30 cellular contexts compared by ENCODE assay signal in genomic region chrX:34632404-34632803, GRCh38. TPM values are rescaled to one million over a fixed set of nuclear protein-coding genes. Genes with fewer than 3 reads are reported as not detected.
"Had no signal": no experiment of that assay in that cellular context is flagged by ENCODE, and none has a peak within 500 bp of the region (broad histone marks: within the 10 kb centered on the region; RNA-seq: fewer than 3 reads in every experiment).

No MANE protein-coding gene starts in this region.

- H3K4me3 Mint-ChIP-seq: activated CD4-positive, alpha-beta memory T cell treated with anti-CD3 and anti-CD28 coated beads, Interleukin-2, amount 10 ng/mL, durations not matched to agents 7 days and 5 days; activated CD4-positive, alpha-beta T cell treated with anti-CD3 and anti-CD28 coated beads, Interleukin-2, amount 10 ng/mL, durations not matched to agents 7 days and 5 days; activated naive CD4-positive, alpha-beta T cell treated with anti-CD3 and anti-CD28 coated beads, Interleukin-2, amount 50 U/mL, for 24 hours; activated naive CD8-positive, alpha-beta T cell treated with anti-CD3 and anti-CD28 coated beads, Interleukin-2, amount 50 U/mL, for 24 hours; activated T-cell treated with anti-CD3 and anti-CD28 coated beads, Interleukin-2, amount 50 U/mL, for 4 hours; activated T-helper 17 cell treated with anti-CD3 and anti-CD28 coated beads, Interleukin-2, amount 50 U/mL, for 72 hours; effector memory CD8-positive, alpha-beta T cell; nephron progenitor cell had no signal

- H3K4me3 ChIP-seq: cardiac muscle cell, gastrocnemius medialis, pancreas, prostate gland, spleen, suprapubic skin, tibial artery, upper lobe of right lung had no signal

- H3K36me3 Mint-ChIP-seq: activated naive CD4-positive, alpha-beta T cell treated with anti-CD3 and anti-CD28 coated beads, Interleukin-2, amount 50 U/mL, for 24 hours had no signal

- H3K9me3 ChIP-seq: gastrocnemius medialis, neutrophil, pancreas, prostate gland, spleen, suprapubic skin, tibial artery, upper lobe of right lung had no signal

- H3K27ac Mint-ChIP-seq: activated CD4-positive, alpha-beta memory T cell treated with anti-CD3 and anti-CD28 coated beads, Interleukin-2, amount 10 ng/mL, durations not matched to agents 7 days and 5 days; activated CD4-positive, alpha-beta T cell treated with anti-CD3 and anti-CD28 coated beads, Interleukin-2, amount 10 ng/mL, durations not matched to agents 7 days and 5 days; activated naive CD4-positive, alpha-beta T cell treated with anti-CD3 and anti-CD28 coated beads, Interleukin-2, amount 50 U/mL, for 24 hours; activated naive CD8-positive, alpha-beta T cell treated with anti-CD3 and anti-CD28 coated beads, Interleukin-2, amount 50 U/mL, for 24 hours; activated T-helper 17 cell treated with anti-CD3 and anti-CD28 coated beads, Interleukin-2, amount 50 U/mL, for 72 hours; effector memory CD8-positive, alpha-beta T cell had no signal

- ATAC-seq: activated CD4-positive, CD25-positive, alpha-beta regulatory T cell treated with anti-CD3 and anti-CD28 coated beads, Interleukin-2, amount 50 U/mL, for 24 hours; activated naive CD8-positive, alpha-beta T cell treated with anti-CD3 and anti-CD28 coated beads, Interleukin-2, amount 50 U/mL, for 24 hours; activated T-cell treated with anti-CD3 and anti-CD28 coated beads, Interleukin-2, amount 50 U/mL, for 4 hours; activated T-helper 17 cell treated with anti-CD3 and anti-CD28 coated beads, Interleukin-2, amount 50 U/mL, for 72 hours; effector memory CD8-positive, alpha-beta T cell; gastrocnemius medialis; left cardiac atrium; pancreas; upper lobe of right lung had no signal

- H3K36me3 ChIP-seq: cardiac muscle cell, gastrocnemius medialis, neutrophil, pancreas, prostate gland, spleen, suprapubic skin, tibial artery, upper lobe of right lung, WERI-Rb-1 had no signal

- H3K27me3 Mint-ChIP-seq: activated CD4-positive, alpha-beta memory T cell treated with anti-CD3 and anti-CD28 coated beads, Interleukin-2, amount 10 ng/mL, durations not matched to agents 7 days and 5 days; activated CD4-positive, alpha-beta T cell treated with anti-CD3 and anti-CD28 coated beads, Interleukin-2, amount 10 ng/mL, durations not matched to agents 7 days and 5 days; activated naive CD4-positive, alpha-beta T cell treated with anti-CD3 and anti-CD28 coated beads, Interleukin-2, amount 50 U/mL, for 24 hours; activated naive CD8-positive, alpha-beta T cell treated with anti-CD3 and anti-CD28 coated beads, Interleukin-2, amount 50 U/mL, for 24 hours; activated T-helper 17 cell treated with anti-CD3 and anti-CD28 coated beads, Interleukin-2, amount 50 U/mL, for 72 hours; effector memory CD8-positive, alpha-beta T cell had no signal

- H3K4me1 Mint-ChIP-seq: activated CD4-positive, alpha-beta memory T cell treated with anti-CD3 and anti-CD28 coated beads, Interleukin-2, amount 10 ng/mL, durations not matched to agents 7 days and 5 days; activated CD4-positive, alpha-beta T cell treated with anti-CD3 and anti-CD28 coated beads, Interleukin-2, amount 10 ng/mL, durations not matched to agents 7 days and 5 days; activated naive CD4-positive, alpha-beta T cell treated with anti-CD3 and anti-CD28 coated beads, Interleukin-2, amount 50 U/mL, for 24 hours; activated naive CD8-positive, alpha-beta T cell treated with anti-CD3 and anti-CD28 coated beads, Interleukin-2, amount 50 U/mL, for 24 hours; activated T-helper 17 cell treated with anti-CD3 and anti-CD28 coated beads, Interleukin-2, amount 50 U/mL, for 72 hours had no signal

- DNase-seq: activated CD4-positive, alpha-beta memory T cell treated with anti-CD3 and anti-CD28 coated beads, Interleukin-2, amount 10 ng/mL, durations not matched to agents 7 days and 5 days; activated CD4-positive, alpha-beta T cell treated with anti-CD3 and anti-CD28 coated beads, Interleukin-2, amount 10 ng/mL, durations not matched to agents 7 days and 5 days; activated gamma-delta T cell treated with Interleukin-2 at 50 U/mL for 16 hours; activated naive CD8-positive, alpha-beta T cell treated with anti-CD3 and anti-CD28 coated beads, Interleukin-2, amount 50 U/mL, for 24 hours; activated T-cell treated with anti-CD3 and anti-CD28 coated beads, Interleukin-2, amount 50 U/mL, for 4 hours; cerebellar nuclear complex; cortex of kidney; effector memory CD8-positive, alpha-beta T cell; erythroblast; gastrocnemius medialis; glutamatergic neuron; islet precursor cell; left cardiac atrium; left ventricle myocardium superior; nephron progenitor cell; pancreas; retina; spleen; stimulated activated naive CD4-positive, alpha-beta T cell; tibial artery; upper lobe of right lung; WERI-Rb-1 had no signal

- H3K27me3 ChIP-seq: cardiac muscle cell, gastrocnemius medialis, neutrophil, pancreas, spleen, suprapubic skin, tibial artery, upper lobe of right lung had no signal

- H3K4me1 ChIP-seq: pancreas, prostate gland, spleen, suprapubic skin, upper lobe of right lung had no signal

- H3K27ac ChIP-seq: cardiac muscle cell, gastrocnemius medialis, neutrophil, pancreas, prostate gland, spleen, suprapubic skin, tibial artery, upper lobe of right lung, WERI-Rb-1 had no signal

- H3K9me3 Mint-ChIP-seq: activated CD4-positive, alpha-beta memory T cell treated with anti-CD3 and anti-CD28 coated beads, Interleukin-2, amount 10 ng/mL, durations not matched to agents 7 days and 5 days; activated CD4-positive, alpha-beta T cell treated with anti-CD3 and anti-CD28 coated beads, Interleukin-2, amount 10 ng/mL, durations not matched to agents 7 days and 5 days; activated naive CD4-positive, alpha-beta T cell treated with anti-CD3 and anti-CD28 coated beads, Interleukin-2, amount 50 U/mL, for 24 hours; activated naive CD8-positive, alpha-beta T cell treated with anti-CD3 and anti-CD28 coated beads, Interleukin-2, amount 50 U/mL, for 24 hours; nephron progenitor cell had no signal

RNA-seq across cellular contexts. Expression of gene TMEM47, which starts 24.7 kb away (rescaled TPM):
- total RNA-seq: activated CD4-positive, alpha-beta memory T cell treated with anti-CD3 and anti-CD28 coated beads, Interleukin-2, amount 10 ng/mL, durations not matched to agents 7 days and 5 days; activated CD4-positive, alpha-beta T cell treated with anti-CD3 and anti-CD28 coated beads, Interleukin-2, amount 10 ng/mL, durations not matched to agents 7 days and 5 days; activated T-helper 17 cell treated with anti-CD3 and anti-CD28 coated beads, Interleukin-2, amount 50 U/mL, for 72 hours; T-helper 1 cell treated with Interleukin-12 subunit alpha and Interleukin-12 subunit beta and Interleukin-4 antibody, amounts not matched to agents 30 ng/mL and 1 ng/mL, for 36 hours had no signal
